In genomic region chr4:185566425-185566824, GRCh38 we compare ENCODE assay signal across 1 cellular context.
TF ChIP-seq lines count a peak whose summit lies in the region.

No MANE protein-coding gene starts in this region.

TF ChIP-seq in GM12878, 131 proteins besides CTCF, POLR2A, EP300 and RAD21 (continued from another document):
- TF ChIP-seq ZNF687 (IDR thresholded peaks at IDR 0.05): no peak
